16 cellular contexts compared by ENCODE assay signal in the genomic region with DNA sequence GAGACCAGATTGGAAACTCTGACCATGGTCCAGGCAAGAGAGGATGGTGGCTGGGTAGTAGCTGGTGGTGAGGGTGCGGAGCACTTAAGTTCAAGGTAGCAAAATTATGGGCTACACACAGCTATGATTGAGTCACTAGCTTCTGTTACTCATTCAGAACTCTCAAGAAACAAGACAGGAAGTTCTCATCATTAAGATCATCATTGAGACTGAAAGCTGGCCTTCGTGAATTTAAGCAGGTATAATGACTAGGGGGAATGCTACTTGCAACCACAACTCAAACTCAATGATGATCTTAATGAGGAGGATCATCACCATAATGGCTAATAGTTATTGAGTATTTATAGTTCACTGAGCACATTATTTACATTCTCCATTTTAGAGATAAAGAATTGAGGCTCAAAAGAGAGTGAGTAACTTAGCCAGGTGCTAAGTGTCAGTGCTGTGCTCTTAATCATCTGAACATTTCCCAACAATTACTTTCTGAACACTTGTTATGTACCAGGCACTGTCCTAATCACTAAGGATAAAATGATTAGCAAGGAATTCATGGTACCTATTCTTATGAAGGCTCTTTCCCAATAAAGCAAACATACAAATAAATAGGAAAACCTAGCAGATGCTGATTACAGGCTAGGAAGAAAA.
DNase-seq lines count a peak whose midpoint lies in the region; ATAC-seq, FAIRE-seq and TF ChIP-seq lines count a peak whose summit lies in the region.
"Had no signal": no experiment of that assay in that cellular context is flagged by ENCODE, and none has a peak within 500 bp of the region (broad histone marks: within the 10 kb centered on the region; RNA-seq: fewer than 3 reads in every experiment).

No MANE protein-coding gene starts in this region.

- no peak for TF ChIP-seq CTCF in astrocyte (IDR thresholded peaks at IDR 0.05; ENCODE audit: insufficient read depth, low read depth, low read length)

- CTCF ChIA-PET in activated naive CD4-positive, alpha-beta T cell treated with anti-CD3 and anti-CD28 coated beads for 36 hours (lab: Charles Lee) = interaction anchor here (0.6 to 1.7 kb wide), 4 partner anchors 259 to 586 kb away, joined by 3 to 11 read pairs (median 4); no protein-coding TSS in a partner anchor

- H4K20me1 ChIP-seq in astrocyte (ENCODE audit: insufficient read depth, low read length) = no peaks in the 10 kb centered on the region

- intact Hi-C loops in activated naive CD4-positive, alpha-beta T cell treated with anti-CD3 and anti-CD28 coated beads for 36 hours (cut with micrococcal nuclease) = loop anchor here (1.0 kb wide), 5 partner anchors 20 to 265 kb away; no protein-coding TSS in a partner anchor

- H3K9me3 Mint-ChIP-seq in activated naive CD4-positive, alpha-beta T cell treated with anti-CD3 and anti-CD28 coated beads for 36 hours = no peaks in the 10 kb centered on the region
- H3K9me3 Mint-ChIP-seq in astrocyte (ENCODE audit: unreplicated experiment) = no peaks in the 10 kb centered on the region
- no peaks in the 10 kb centered on the region for H3K9me3 Mint-ChIP-seq in stimulated activated naive CD8-positive, alpha-beta T cell treated with anti-CD3 and anti-CD28 coated beads, Interleukin-15, amount 100 ng/mL, for 72 hours
- H3K9me3 Mint-ChIP-seq: activated B cell treated with CpG ODN at 0.5 μM for 24 hours, T-cell had no signal

- H3K4me3 Mint-ChIP-seq in activated naive CD4-positive, alpha-beta T cell treated with anti-CD3 and anti-CD28 coated beads for 36 hours = no peak overlapping the region
- H3K4me3 Mint-ChIP-seq in astrocyte (ENCODE audit: unreplicated experiment) = no peak overlapping the region
- H3K4me3 Mint-ChIP-seq in stimulated activated naive CD8-positive, alpha-beta T cell treated with anti-CD3 and anti-CD28 coated beads, Interleukin-15, amount 100 ng/mL, for 72 hours = no peak overlapping the region
- H3K4me3 Mint-ChIP-seq: activated B cell treated with CpG ODN at 0.5 μM for 24 hours, naive B cell, T-cell had no signal

- DNase-seq in activated naive CD4-positive, alpha-beta T cell treated with anti-CD3 and anti-CD28 coated beads for 36 hours = peak; percentile 12
- no peak for DNase-seq in activated naive CD4-positive, alpha-beta T cell treated with Interleukin-2 at 50 U/mL for 16 hours
- peak; percentile 41 for DNase-seq in HT1080 (ENCODE audit: low read depth)
- DNase-seq in astrocyte (ENCODE audit: low read depth) = peak; percentile 53
- DNase-seq in stimulated activated naive CD8-positive, alpha-beta T cell treated with anti-CD3 and anti-CD28 coated beads, Interleukin-15, amount 100 ng/mL, for 72 hours = no peak
- DNase-seq in RPMI8226 = no peak
- no peak for DNase-seq in NCI-H82 (lab: John Stamatoyannopoulos, UW)
- DNase-seq: activated B cell treated with CpG ODN at 0.5 μM for 24 hours, brain microvascular endothelial cell, NCI-H2107, NCI-H748 treated with DMSO at 0.1 percent for 48 hours, testis had no signal

- H3K27me3 ChIP-seq in astrocyte (ENCODE audit: insufficient read depth, low read length) = no peaks in the 10 kb centered on the region
- H3K27me3 ChIP-seq: brain microvascular endothelial cell, testis had no signal

- no peak overlapping the region for H3K9ac ChIP-seq in astrocyte (ENCODE audit: low read length)

- H3K4me1 Mint-ChIP-seq in activated naive CD4-positive, alpha-beta T cell treated with anti-CD3 and anti-CD28 coated beads for 36 hours (ENCODE audit: low read depth) = peaks cover 17% of the 10 kb centered on the region
- peaks cover 22% of the 10 kb centered on the region for H3K4me1 Mint-ChIP-seq in astrocyte (ENCODE audit: low read depth, unreplicated experiment)
- H3K4me1 Mint-ChIP-seq in stimulated activated naive CD8-positive, alpha-beta T cell treated with anti-CD3 and anti-CD28 coated beads, Interleukin-15, amount 100 ng/mL, for 72 hours = peaks cover 18% of the 10 kb centered on the region

- no peaks in the 10 kb centered on the region for H3K27me3 Mint-ChIP-seq in activated naive CD4-positive, alpha-beta T cell treated with anti-CD3 and anti-CD28 coated beads for 36 hours (ENCODE audit: low read depth)
- H3K27me3 Mint-ChIP-seq in astrocyte (ENCODE audit: low read depth, unreplicated experiment) = no peaks in the 10 kb centered on the region
- H3K27me3 Mint-ChIP-seq in stimulated activated naive CD8-positive, alpha-beta T cell treated with anti-CD3 and anti-CD28 coated beads, Interleukin-15, amount 100 ng/mL, for 72 hours = no peaks in the 10 kb centered on the region
- H3K27me3 Mint-ChIP-seq: activated B cell treated with CpG ODN at 0.5 μM for 24 hours, naive B cell, T-cell had no signal

- no peak overlapping the region for H3K27ac ChIP-seq in astrocyte (ENCODE audit: low read depth, low read length)
- H3K27ac ChIP-seq: brain microvascular endothelial cell, RWPE1 had no signal

- H3K79me2 ChIP-seq in astrocyte (ENCODE audit: insufficient read depth, low read length) = no peaks in the 10 kb centered on the region

- peak; percentile 68 for FAIRE-seq in astrocyte (lab: Jason Lieb, UNC)

- H3K4me2 ChIP-seq in astrocyte (ENCODE audit: low read length) = peak overlapping the region; percentile 1

- no peak overlapping the region for H3K27ac Mint-ChIP-seq in activated naive CD4-positive, alpha-beta T cell treated with anti-CD3 and anti-CD28 coated beads for 36 hours
- no peak overlapping the region for H3K27ac Mint-ChIP-seq in astrocyte (ENCODE audit: unreplicated experiment)
- H3K27ac Mint-ChIP-seq in stimulated activated naive CD8-positive, alpha-beta T cell treated with anti-CD3 and anti-CD28 coated beads, Interleukin-15, amount 100 ng/mL, for 72 hours = peak overlapping the region in 1 of 2 donors; percentile 5
- H3K27ac Mint-ChIP-seq: activated B cell treated with CpG ODN at 0.5 μM for 24 hours had no signal

- no peak overlapping the region for H2AFZ ChIP-seq in astrocyte (ENCODE audit: low read depth, low read length)

- no peak overlapping the region for H3K4me3 ChIP-seq in astrocyte (ENCODE audit: insufficient read depth, low read depth, low read length)
- H3K4me3 ChIP-seq: testis had no signal

- H3K36me3 ChIP-seq in astrocyte (ENCODE audit: insufficient read depth, low read length) = no peaks in the 10 kb centered on the region
- H3K36me3 ChIP-seq: brain microvascular endothelial cell had no signal

- H3K4me1 ChIP-seq in astrocyte (ENCODE audit: insufficient read depth, low read length) = peaks cover 5% of the 10 kb centered on the region
- H3K4me1 ChIP-seq: testis had no signal

- no peaks in the 10 kb centered on the region for H3K36me3 Mint-ChIP-seq in activated naive CD4-positive, alpha-beta T cell treated with anti-CD3 and anti-CD28 coated beads for 36 hours (ENCODE audit: low read depth)
- no peaks in the 10 kb centered on the region for H3K36me3 Mint-ChIP-seq in astrocyte (ENCODE audit: low read depth, unreplicated experiment)
- H3K36me3 Mint-ChIP-seq: naive B cell, T-cell had no signal

- peak; percentile 95 for ATAC-seq in stimulated activated naive CD8-positive, alpha-beta T cell treated with anti-CD3 and anti-CD28 coated beads, Interleukin-15, amount 100 ng/mL, for 72 hours
- ATAC-seq in HG02973 (IDR thresholded peaks at IDR 0.05; ENCODE audit: unreplicated experiment) = no peak

- no peaks in the 10 kb centered on the region for H3K9me3 ChIP-seq in astrocyte (ENCODE audit: insufficient read depth, low read depth, low read length)
- H3K9me3 ChIP-seq: testis had no signal

Comparison
In these comparisons a context has a peak if more than half of its experiments do, and no peak if none do; other contexts are left out.
1. DNase-seq: peak in activated naive CD4-positive, alpha-beta T cell treated with anti-CD3 and anti-CD28 coated beads for 36 hours (single experiment), HT1080 (single experiment) and astrocyte (single experiment); none in activated naive CD4-positive, alpha-beta T cell treated with Interleukin-2 at 50 U/mL for 16 hours (single experiment), stimulated activated naive CD8-positive, alpha-beta T cell treated with anti-CD3 and anti-CD28 coated beads, Interleukin-15, amount 100 ng/mL, for 72 hours (0 of 2), RPMI8226 (single experiment) and NCI-H82 (single experiment).